ENCODE assay signal across 8 cellular contexts in genomic region chr6:138590796-138591709, GRCh38.
DNase-seq lines count a peak whose midpoint lies in the region; ATAC-seq and TF ChIP-seq lines count a peak whose summit lies in the region.

No MANE protein-coding gene starts in this region.

- no peaks in the 10 kb centered on the region for H3K27me3 Mint-ChIP-seq in WTC11 (ENCODE audit: low read depth)

- no peaks in the 10 kb centered on the region for H3K9me3 Mint-ChIP-seq in WTC11

- peak; percentile 77 for TF ChIP-seq CTCF in WTC11 (IDR thresholded peaks at IDR 0.05)

- H3K4me1 Mint-ChIP-seq in WTC11 = peaks cover 65% of the 10 kb centered on the region

- POLR2A ChIA-PET in WTC11 (lab: Charles Lee) = interaction anchor here (0.6 kb wide), 1 partner anchor 69 kb away, joined by 3 read pairs; no protein-coding TSS in a partner anchor

- no peak overlapping the region for H3K4me3 Mint-ChIP-seq in WTC11

- CTCF ChIA-PET in WTC11 (lab: Charles Lee) = interaction anchor here (0.8 kb wide), 1 partner anchor 182 kb away, joined by 3 read pairs; the partner anchor contains the start of gene CCDC28A

- DNase-seq in DMS 273 (lab: John Stamatoyannopoulos, UW; ENCODE audit: unreplicated experiment) (peak; percentile 88), HCEC 1CT (peak; percentile 76), NCI-H2196 treated with DMSO at 0.1 percent for 48 hours (lab: John Stamatoyannopoulos, UW; ENCODE audit: unreplicated experiment) (peak; percentile 60), WTC11 (ENCODE audit: low spot score) (peak; percentile 74), erythroblast (lab: John Stamatoyannopoulos, UW) (peak; percentile 38 to 57), myocyte (ENCODE audit: low read depth) (peak; percentile 84), ureter (ENCODE audit: low spot score) (peak; percentile 61)

- no peak for TF ChIP-seq POLR2A in erythroblast (IDR thresholded peaks at IDR 0.05; ENCODE audit: low read length)

- ATAC-seq in WTC11 (peak; percentile 69), HG03565 (IDR thresholded peaks at IDR 0.05; ENCODE audit: unreplicated experiment) (no peak)

- no peaks in the 10 kb centered on the region for H3K36me3 Mint-ChIP-seq in WTC11

- peak overlapping the region; percentile 87 for H3K27ac Mint-ChIP-seq in WTC11

TF ChIP-seq in WTC11, 78 proteins besides CTCF, POLR2A, EP300 and RAD21:
- TF ChIP-seq SP1 (CRISPR knock-in tag; conservative IDR thresholded peaks at IDR 0.05) (0 out of 2 replicates have a peak, but pooled peaks have one; percentile 15), GABPB1 (CRISPR knock-in tag; IDR thresholded peaks at IDR 0.05) (no peak), ESRRA (CRISPR knock-in tag; IDR thresholded peaks at IDR 0.05; ENCODE audit: borderline replicate concordance) (no peak), MAX (CRISPR knock-in tag; IDR thresholded peaks at IDR 0.05) (no peak), ZNF121 (CRISPR knock-in tag; IDR thresholded peaks at IDR 0.05) (peak; percentile 69; the same call in 1 of the 2 replicates)
